ENCODE assay signal across 8 cellular contexts in the genomic region with DNA sequence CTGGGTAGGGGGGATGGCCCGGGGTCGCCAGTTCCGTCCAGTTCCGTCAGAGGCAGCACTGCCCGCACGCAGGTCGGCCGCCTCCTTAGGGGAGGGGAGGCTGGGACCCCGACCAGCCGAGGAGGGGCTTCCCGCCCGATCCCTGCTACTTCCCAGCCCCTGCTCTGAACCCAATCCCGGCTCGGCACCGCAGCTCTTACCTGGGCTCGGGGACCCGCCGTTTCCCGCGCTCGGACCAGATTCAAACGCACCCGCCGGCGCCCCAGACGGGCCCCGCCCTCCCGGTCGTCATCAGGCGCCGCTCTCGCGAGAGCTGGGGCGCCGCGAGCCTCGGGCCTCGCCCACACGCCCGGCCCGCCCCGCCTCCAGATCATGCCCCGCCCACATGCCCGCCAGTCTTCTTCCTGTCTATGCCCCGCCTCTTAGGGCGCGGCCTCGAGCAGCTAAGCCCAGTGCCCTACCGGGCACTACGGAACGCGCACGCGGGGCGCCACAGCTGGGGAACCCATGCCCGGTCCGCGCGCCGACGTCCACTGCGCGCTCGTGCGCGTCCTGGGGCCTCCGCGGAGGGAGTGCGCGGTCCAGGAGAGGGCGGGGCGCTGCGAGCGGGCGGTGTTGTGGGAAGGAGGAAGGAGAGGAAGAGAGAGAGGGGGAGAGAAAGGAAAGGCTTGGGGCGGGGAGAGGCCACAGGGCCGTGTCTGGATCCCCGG. TPM values are rescaled to one million over a fixed set of nuclear protein-coding genes. Genes with fewer than 3 reads are reported as not detected.
A peak's percentile ranks its signal among the peaks of the same experiment; 100 is the strongest.
DNase-seq lines count a peak whose midpoint lies in the region; ATAC-seq and TF ChIP-seq lines count a peak whose summit lies in the region.

NCAPG2 (minus strand) TSS at position 281 of the 710 bp plus-strand sequence. CDS start 2,905 bp downstream, outside the sequence.

- H3K36me3 Mint-ChIP-seq in activated T-cell treated with anti-CD3 and anti-CD28 coated beads, Interleukin-2, amount 50 U/mL, for 4 hours (ENCODE audit: insufficient read depth) = peaks cover 1% of the 10 kb centered on the region

- in situ Hi-C loops in KBM-7 (cut with MboI; ENCODE audit: low pct_unique_long_range_greater_than_20kb, low sequenced_read_pairs) = no loop called here

- DNase-seq in DMS53 treated with DMSO at 0.1 percent for 48 hours (lab: John Stamatoyannopoulos, UW; ENCODE audit: unreplicated experiment) (peak; percentile 99), KBM-7 (peak; percentile 98)
- DNase-seq in activated T-cell treated with anti-CD3 and anti-CD28 coated beads, Interleukin-2, amount 50 U/mL, for 4 hours = peak; percentile 98
- peak; percentile 95 to 97 for DNase-seq in stimulated activated CD8-positive, alpha-beta memory T cell treated with anti-CD3 and anti-CD28 coated beads, Interleukin-7, amount 100 ng/mL, for 4 hours (ENCODE audit: low read depth in 2 of 2)

- H3K36me3 ChIP-seq in muscle layer of duodenum (ENCODE audit: control insufficient read depth in 1 of 2, insufficient read depth in 2 of 2, low read length in 2 of 2) = no peaks in the 10 kb centered on the region

- H3K27me3 Mint-ChIP-seq in activated T-cell treated with anti-CD3 and anti-CD28 coated beads, Interleukin-2, amount 50 U/mL, for 4 hours (ENCODE audit: low read depth) = no peaks in the 10 kb centered on the region

- peaks cover 7 to 12% of the 10 kb centered on the region in 2 donors for H3K4me1 ChIP-seq in muscle layer of duodenum (ENCODE audit: control insufficient read depth in 1 of 2, insufficient read depth in 2 of 2, low read length in 2 of 2)

- no peaks in the 10 kb centered on the region for H3K27me3 ChIP-seq in muscle layer of duodenum (ENCODE audit: low read depth, low read length)

- H3K9me3 Mint-ChIP-seq in activated T-cell treated with anti-CD3 and anti-CD28 coated beads, Interleukin-2, amount 50 U/mL, for 4 hours = no peaks in the 10 kb centered on the region

- peak within 1 kb of the TSS; percentile 72 to 90 for H3K4me3 ChIP-seq in muscle layer of duodenum (ENCODE audit: low read depth in 1 of 2, low read length in 2 of 2)

- ATAC-seq in GM21717 (IDR thresholded peaks at IDR 0.05; ENCODE audit: unreplicated experiment) (peak; percentile 98), esophagus mucosa (peak; percentile 100)
- peak; percentile 98 for ATAC-seq in activated T-cell treated with anti-CD3 and anti-CD28 coated beads, Interleukin-2, amount 50 U/mL, for 4 hours

- H3K27ac ChIP-seq in muscle layer of duodenum (ENCODE audit: low read length) = peak within 1 kb of the TSS; percentile 72

- no peaks in the 10 kb centered on the region for H3K9me3 ChIP-seq in muscle layer of duodenum (ENCODE audit: control insufficient read depth in 1 of 2, low read length in 2 of 2)

- peaks cover 21% of the 10 kb centered on the region for H3K4me1 Mint-ChIP-seq in activated T-cell treated with anti-CD3 and anti-CD28 coated beads, Interleukin-2, amount 50 U/mL, for 4 hours (ENCODE audit: low read depth)

- peak within 1 kb of the TSS; percentile 84 for H3K4me3 Mint-ChIP-seq in activated T-cell treated with anti-CD3 and anti-CD28 coated beads, Interleukin-2, amount 50 U/mL, for 4 hours

TF ChIP-seq in PFSK-1, 5 proteins besides CTCF, POLR2A, EP300 and RAD21:
- TF ChIP-seq, protein P1, sequence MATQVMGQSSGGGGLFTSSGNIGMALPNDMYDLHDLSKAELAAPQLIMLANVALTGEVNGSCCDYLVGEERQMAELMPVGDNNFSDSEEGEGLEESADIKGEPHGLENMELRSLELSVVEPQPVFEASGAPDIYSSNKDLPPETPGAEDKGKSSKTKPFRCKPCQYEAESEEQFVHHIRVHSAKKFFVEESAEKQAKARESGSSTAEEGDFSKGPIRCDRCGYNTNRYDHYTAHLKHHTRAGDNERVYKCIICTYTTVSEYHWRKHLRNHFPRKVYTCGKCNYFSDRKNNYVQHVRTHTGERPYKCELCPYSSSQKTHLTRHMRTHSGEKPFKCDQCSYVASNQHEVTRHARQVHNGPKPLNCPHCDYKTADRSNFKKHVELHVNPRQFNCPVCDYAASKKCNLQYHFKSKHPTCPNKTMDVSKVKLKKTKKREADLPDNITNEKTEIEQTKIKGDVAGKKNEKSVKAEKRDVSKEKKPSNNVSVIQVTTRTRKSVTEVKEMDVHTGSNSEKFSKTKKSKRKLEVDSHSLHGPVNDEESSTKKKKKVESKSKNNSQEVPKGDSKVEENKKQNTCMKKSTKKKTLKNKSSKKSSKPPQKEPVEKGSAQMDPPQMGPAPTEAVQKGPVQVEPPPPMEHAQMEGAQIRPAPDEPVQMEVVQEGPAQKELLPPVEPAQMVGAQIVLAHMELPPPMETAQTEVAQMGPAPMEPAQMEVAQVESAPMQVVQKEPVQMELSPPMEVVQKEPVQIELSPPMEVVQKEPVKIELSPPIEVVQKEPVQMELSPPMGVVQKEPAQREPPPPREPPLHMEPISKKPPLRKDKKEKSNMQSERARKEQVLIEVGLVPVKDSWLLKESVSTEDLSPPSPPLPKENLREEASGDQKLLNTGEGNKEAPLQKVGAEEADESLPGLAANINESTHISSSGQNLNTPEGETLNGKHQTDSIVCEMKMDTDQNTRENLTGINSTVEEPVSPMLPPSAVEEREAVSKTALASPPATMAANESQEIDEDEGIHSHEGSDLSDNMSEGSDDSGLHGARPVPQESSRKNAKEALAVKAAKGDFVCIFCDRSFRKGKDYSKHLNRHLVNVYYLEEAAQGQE (IDR thresholded peaks at IDR 0.05; ENCODE audit: insufficient read depth in 1 of 2, low read depth in 2 of 2, low read length in 2 of 2) = no peak
- peak; percentile 62; the same call in 1 of the 2 replicates for TF ChIP-seq TAF1 (IDR thresholded peaks at IDR 0.05; ENCODE audit: borderline replicate concordance, insufficient read depth, low read length)
- peak; percentile 41 for TF ChIP-seq FOXP2 (optimal IDR thresholded peaks at IDR 0.05; ENCODE audit: borderline replicate concordance, extremely low read depth, extremely low read length, insufficient read depth)
- TF ChIP-seq POLR2AphosphoS5 (IDR thresholded peaks at IDR 0.05; ENCODE audit: low read depth, low read length) = peak; percentile 78
- TF ChIP-seq SIN3A (IDR thresholded peaks at IDR 0.05; ENCODE audit: borderline replicate concordance, insufficient read depth, low read length) = peak; percentile 90; the same call in 1 of the 2 replicates
TF ChIP-seq in PFSK-1: peak in this region for 4.

RNA-seq across cellular contexts. Expression of gene NCAPG2, which starts in this region (rescaled TPM):
- 31.7 TPM for polyA plus RNA-seq in PFSK-1 (2012; ENCODE audit: insufficient read length, low read depth)
- total RNA-seq in activated T-cell treated with anti-CD3 and anti-CD28 coated beads, Interleukin-2, amount 50 U/mL, for 4 hours = 10 to 100 TPM; 19.7 to 26.2 (median 20.7) TPM
- total RNA-seq in esophagus mucosa = 24.1 TPM

Comparison
In these comparisons a context has a peak if more than half of its experiments do, and no peak if none do; other contexts are left out.
1. Peak in every context shown above with its lines: DNase-seq, ATAC-seq, H3K4me3 ChIP-seq and H3K27ac ChIP-seq.